In genomic region chr3:122962149-122962548, GRCh38 we compare ENCODE assay signal across 34 cellular contexts.
DNase-seq lines count a peak whose midpoint lies in the region; ATAC-seq and TF ChIP-seq lines count a peak whose summit lies in the region.
"Had no signal": no experiment of that assay in that cellular context is flagged by ENCODE, and none has a peak within 500 bp of the region (broad histone marks: within the 10 kb centered on the region; RNA-seq: fewer than 3 reads in every experiment).

No MANE protein-coding gene starts in this region.

- H3K9me3 ChIP-seq in right atrium auricular region = no peaks in the 10 kb centered on the region
- H3K9me3 ChIP-seq: A549, mucosa of descending colon, sigmoid colon, thoracic aorta, uterus had no signal

- intact Hi-C loops in left cardiac atrium (cut with DNase I) = no loop called here

- no peaks in the 10 kb centered on the region for H3K27me3 ChIP-seq in right atrium auricular region
- H3K27me3 ChIP-seq: sigmoid colon, uterus had no signal

- ATAC-seq in left cardiac atrium = peak in 1 of 2 donors; percentile 8
- ATAC-seq: A549; activated CD8-positive, alpha-beta T cell treated with anti-CD3 and anti-CD28 coated beads, Interleukin-2, amount 10 ng/mL, durations not matched to agents 7 days and 5 days; mucosa of descending colon had no signal

- DNase-seq in left cardiac atrium (peak; percentile 46), right atrium auricular region (ENCODE audit: low spot score) (no peak), cerebellum (ENCODE audit: low spot score) (peak; percentile 74), NCI-H2171 (lab: John Stamatoyannopoulos, UW) (no peak), NOMO-1 treated with dmso at 0.1 percent for 144 hours (lab: John Stamatoyannopoulos, UW; ENCODE audit: unreplicated experiment) (no peak), NCI-H510A (lab: John Stamatoyannopoulos, UW) (no peak)
- no peak for DNase-seq in activated naive CD4-positive, alpha-beta T cell (lab: John Stamatoyannopoulos, UW)
- DNase-seq: activated CD8-positive, alpha-beta T cell treated with anti-CD3 and anti-CD28 coated beads, Interleukin-2, amount 10 ng/mL, durations not matched to agents 7 days and 5 days; activated effector memory CD4-positive, alpha-beta T cell treated with Interleukin-2 at 50 U/mL for 16 hours; activated naive CD8-positive, alpha-beta T cell treated with anti-CD3 and anti-CD28 coated beads, Interleukin-2, amount 10 ng/mL, durations not matched to agents 7 days and 5 days; activated T-cell treated with anti-CD3 and anti-CD28 coated beads for 4 hours; CD8-positive, alpha-beta memory T cell; DMS153; effector CD4-positive, alpha-beta T cell; IMR-90; islet precursor cell; mucosa of descending colon; NCI-H1105; NCI-H2081; NCI-H226; nephron progenitor cell; OCI-M1; sigmoid colon; stimulated activated CD4-positive, alpha-beta T cell treated with anti-CD3 and anti-CD28 coated beads, Interleukin-15, amount 100 ng/mL, for 24 hours; stimulated activated naive CD4-positive, alpha-beta T cell; T-helper 2 cell; uterus had no signal

- H3K4me1 Mint-ChIP-seq in nephron = peaks cover 67% of the 10 kb centered on the region
- H3K4me1 Mint-ChIP-seq: B cell; CD8-positive, alpha-beta memory T cell; central memory CD8-positive, alpha-beta T cell had no signal

- H3K4me3 Mint-ChIP-seq in nephron = no peak overlapping the region
- H3K4me3 Mint-ChIP-seq: activated CD8-positive, alpha-beta T cell treated with anti-CD3 and anti-CD28 coated beads, Interleukin-2, amount 10 ng/mL, durations not matched to agents 7 days and 5 days; activated naive CD8-positive, alpha-beta T cell treated with anti-CD3 and anti-CD28 coated beads, Interleukin-2, amount 10 ng/mL, durations not matched to agents 7 days and 5 days; B cell; CD8-positive, alpha-beta memory T cell; central memory CD8-positive, alpha-beta T cell; nephron progenitor cell had no signal

- H3K27me3 Mint-ChIP-seq in nephron (ENCODE audit: low read depth) = peaks cover 9% of the 10 kb centered on the region

- H3K36me3 Mint-ChIP-seq in nephron (ENCODE audit: low read depth) = no peaks in the 10 kb centered on the region
- H3K36me3 Mint-ChIP-seq: activated naive CD8-positive, alpha-beta T cell treated with anti-CD3 and anti-CD28 coated beads, Interleukin-2, amount 10 ng/mL, durations not matched to agents 7 days and 5 days; CD8-positive, alpha-beta memory T cell had no signal

- peak overlapping the region in 2 of 3 experiments; percentile 4 to 6 for H3K27ac Mint-ChIP-seq in nephron
- H3K27ac Mint-ChIP-seq: activated CD8-positive, alpha-beta T cell treated with anti-CD3 and anti-CD28 coated beads, Interleukin-2, amount 10 ng/mL, durations not matched to agents 7 days and 5 days; activated naive CD8-positive, alpha-beta T cell treated with anti-CD3 and anti-CD28 coated beads, Interleukin-2, amount 10 ng/mL, durations not matched to agents 7 days and 5 days; B cell; nephron progenitor cell had no signal

- H3K27ac ChIP-seq in right atrium auricular region = no peak overlapping the region
- H3K27ac ChIP-seq: A549, epithelial cell of prostate, parathyroid adenoma, sigmoid colon, thoracic aorta, uterus had no signal

- H3K36me3 ChIP-seq in right atrium auricular region = no peaks in the 10 kb centered on the region
- H3K36me3 ChIP-seq: sigmoid colon, thoracic aorta, uterus had no signal

- H3K9me3 Mint-ChIP-seq in nephron = no peaks in the 10 kb centered on the region
- H3K9me3 Mint-ChIP-seq: activated naive CD8-positive, alpha-beta T cell treated with anti-CD3 and anti-CD28 coated beads, Interleukin-2, amount 10 ng/mL, durations not matched to agents 7 days and 5 days; CD8-positive, alpha-beta memory T cell; central memory CD8-positive, alpha-beta T cell; nephron progenitor cell had no signal

- no peak overlapping the region for H3K4me3 ChIP-seq in right atrium auricular region
- H3K4me3 ChIP-seq: A549, mucosa of descending colon, sigmoid colon, thoracic aorta, uterus had no signal

- peaks cover 4 to 63% of the 10 kb centered on the region in 2 donors for H3K4me1 ChIP-seq in right atrium auricular region
- H3K4me1 ChIP-seq: parathyroid adenoma had no signal

- TF ChIP-seq CTCF in right atrium auricular region (IDR thresholded peaks at IDR 0.05) (no peak), nephron (IDR thresholded peaks at IDR 0.05; ENCODE audit: unreplicated experiment in 3 of 3) (no peak)

Comparison
In these comparisons a context has a peak if more than half of its experiments do, and no peak if none do; other contexts are left out.
1. DNase-seq: peak in left cardiac atrium (single experiment) and cerebellum (single experiment); none in right atrium auricular region (single experiment), NCI-H2171 (single experiment), NOMO-1 treated with dmso at 0.1 percent for 144 hours (single experiment), activated naive CD4-positive, alpha-beta T cell (0 of 4) and NCI-H510A (single experiment).